17 cellular contexts compared by ENCODE assay signal in genomic region chr14:104386281-104386841, GRCh38.
DNase-seq lines count a peak whose midpoint lies in the region; ATAC-seq and TF ChIP-seq lines count a peak whose summit lies in the region.
"Had no signal": no experiment of that assay in that cellular context is flagged by ENCODE, and none has a peak within 500 bp of the region (broad histone marks: within the 10 kb centered on the region; RNA-seq: fewer than 3 reads in every experiment).

No MANE protein-coding gene starts in this region.

- H3K79me2 ChIP-seq in neural cell (replicated peaks; ENCODE audit: insufficient read depth, low read length), result no peaks in the 10 kb centered on the region

- peak overlapping the region; percentile 73 for H3K27ac ChIP-seq in neural cell (ENCODE audit: low read length)
- H3K27ac ChIP-seq: 22Rv1, neutrophil, tibial nerve had no signal

- no peak overlapping the region for H3K4me2 ChIP-seq in neural cell (ENCODE audit: low read length)

- H3K27me3 ChIP-seq in GM06990 (replicated peaks; ENCODE audit: control insufficient read depth, insufficient read depth, low read length) (no peaks in the 10 kb centered on the region; the same call in 1 of the 2 replicates), neural cell (ENCODE audit: insufficient read depth, low read depth, low read length) (no peaks in the 10 kb centered on the region)
- H3K27me3 ChIP-seq: MG63, tibial nerve had no signal

- H2AFZ ChIP-seq in neural cell (ENCODE audit: low read depth, low read length), result no peak overlapping the region

- H3K36me3 ChIP-seq in GM06990 (ENCODE audit: control insufficient read depth, insufficient read depth, low read length) (no peaks in the 10 kb centered on the region), neural cell (ENCODE audit: insufficient read depth, low read length) (no peaks in the 10 kb centered on the region)
- H3K36me3 ChIP-seq: HAP-1, MG63, neutrophil, tibial nerve had no signal

- H3K4me3 ChIP-seq in GM06990 (replicated peaks; ENCODE audit: low read depth, low read length), result no peak overlapping the region
- peak overlapping the region; percentile 35 for H3K4me3 ChIP-seq in neural cell (ENCODE audit: low read length)
- H3K4me3 ChIP-seq: HAP-1, MG63, tibial nerve had no signal

- peaks cover under 1% of the 10 kb centered on the region for H3K36me3 Mint-ChIP-seq in activated CD4-positive, alpha-beta memory T cell treated with anti-CD3 and anti-CD28 coated beads for 36 hours

- TF ChIP-seq CTCF in GM06990 (IDR thresholded peaks at IDR 0.05; ENCODE audit: insufficient read depth, low read length, poor library complexity, severe bottlenecking) (peak; percentile 12), neural cell (IDR thresholded peaks at IDR 0.05; ENCODE audit: poor library complexity, severe bottlenecking) (peak; percentile 54)

- POLR2A ChIA-PET in activated CD4-positive, alpha-beta memory T cell treated with anti-CD3 and anti-CD28 coated beads for 36 hours (lab: Charles Lee), result no interaction called here

- H3K4me3 Mint-ChIP-seq in activated CD4-positive, alpha-beta memory T cell treated with anti-CD3 and anti-CD28 coated beads for 36 hours, result no peak overlapping the region
- H3K4me3 Mint-ChIP-seq: T-helper 2 cell treated with Interferon-gamma antibody and Interleukin-4, amounts not matched to agents 5 μg/mL and 100 μg/mL, for 36 hours had no signal

- no peak for ATAC-seq in GM21723 (IDR thresholded peaks at IDR 0.05; ENCODE audit: unreplicated experiment)

- TF ChIP-seq EP300 in neural cell (conservative IDR thresholded peaks at IDR 0.05; ENCODE audit: poor library complexity, severe bottlenecking), result no peak

- CTCF ChIA-PET in activated CD4-positive, alpha-beta memory T cell treated with anti-CD3 and anti-CD28 coated beads for 36 hours (lab: Charles Lee), result no interaction called here

- H3F3A ChIP-seq in neural cell (ENCODE audit: insufficient read depth, low read length, poor library complexity, severe bottlenecking), result no peaks in the 10 kb centered on the region

- DNase-seq in DMS 273 (lab: John Stamatoyannopoulos, UW; ENCODE audit: unreplicated experiment) (peak; percentile 62), DMS 273 treated with DMSO at 0.1 percent for 48 hours (lab: John Stamatoyannopoulos, UW) (no peak), GM06990 (ENCODE audit: extremely low read depth, insufficient read length) (no peak), anterior cingulate cortex (lab: John Stamatoyannopoulos, UW) (no peak)
- DNase-seq in activated CD4-positive, alpha-beta memory T cell treated with anti-CD3 and anti-CD28 coated beads for 36 hours, result peak; percentile 5
- DNase-seq in effector CD8-positive, alpha-beta T cell (lab: John Stamatoyannopoulos, UW), result no peak
- DNase-seq: activated CD4-positive, alpha-beta T cell treated with anti-CD3 and anti-CD28 coated beads, Interleukin-2, amount 50 U/mL, for 4 hours; caudate nucleus; MG63; NCI-H226 had no signal

- no peaks in the 10 kb centered on the region for H3K27me3 Mint-ChIP-seq in activated CD4-positive, alpha-beta memory T cell treated with anti-CD3 and anti-CD28 coated beads for 36 hours

- peaks cover 26% of the 10 kb centered on the region for H3K4me1 Mint-ChIP-seq in activated CD4-positive, alpha-beta memory T cell treated with anti-CD3 and anti-CD28 coated beads for 36 hours (ENCODE audit: low read depth)

- intact Hi-C loops in activated CD4-positive, alpha-beta memory T cell treated with anti-CD3 and anti-CD28 coated beads for 36 hours (cut with micrococcal nuclease), result no loop called here

- H4K20me1 ChIP-seq in neural cell (ENCODE audit: insufficient read depth), result no peaks in the 10 kb centered on the region

- no peak overlapping the region for H3K9ac ChIP-seq in neural cell (ENCODE audit: low read length)

- no peak overlapping the region for H3K27ac Mint-ChIP-seq in activated CD4-positive, alpha-beta memory T cell treated with anti-CD3 and anti-CD28 coated beads for 36 hours
- H3K27ac Mint-ChIP-seq: T-helper 2 cell treated with Interferon-gamma antibody and Interleukin-4, amounts not matched to agents 5 μg/mL and 100 μg/mL, for 36 hours had no signal

- H3K9me3 Mint-ChIP-seq in activated CD4-positive, alpha-beta memory T cell treated with anti-CD3 and anti-CD28 coated beads for 36 hours, result peaks cover 4% of the 10 kb centered on the region
- H3K9me3 Mint-ChIP-seq: T-helper 2 cell treated with Interferon-gamma antibody and Interleukin-4, amounts not matched to agents 5 μg/mL and 100 μg/mL, for 36 hours had no signal

- no peaks in the 10 kb centered on the region for H3K9me2 ChIP-seq in neural cell (ENCODE audit: insufficient read depth, low read length)

- no peak for TF ChIP-seq RAD21 in neural cell (conservative IDR thresholded peaks at IDR 0.05)

- H3K9me3 ChIP-seq in neural cell (ENCODE audit: low read length), result no peaks in the 10 kb centered on the region
- H3K9me3 ChIP-seq: HAP-1, MG63, neutrophil had no signal

TF ChIP-seq in neural cell, 6 proteins besides CTCF, POLR2A, EP300 and RAD21:
- TF ChIP-seq MXI1 (conservative IDR thresholded peaks at IDR 0.05; ENCODE audit: poor library complexity, severe bottlenecking) (no peak), EZH2 (IDR thresholded peaks at IDR 0.05; ENCODE audit: borderline replicate concordance, insufficient read depth, low read length, poor library complexity, severe bottlenecking) (no peak), POLR2AphosphoS5 (IDR thresholded peaks at IDR 0.05) (no peak)

Comparison
In these comparisons a context has a peak if more than half of its experiments do, and no peak if none do; other contexts are left out.
1. DNase-seq: peak in DMS 273 (single experiment) and activated CD4-positive, alpha-beta memory T cell treated with anti-CD3 and anti-CD28 coated beads for 36 hours (single experiment); none in DMS 273 treated with DMSO at 0.1 percent for 48 hours (single experiment), GM06990 (single experiment), anterior cingulate cortex (0 of 58) and effector CD8-positive, alpha-beta T cell (single experiment).